In genomic region chr2:234951386-234952269, GRCh38 we compare ENCODE assay signal across 7 cellular contexts. TPM values are rescaled to one million over a fixed set of nuclear protein-coding genes. Genes with fewer than 3 reads are reported as not detected.
DNase-seq lines count a peak whose midpoint lies in the region; ATAC-seq, FAIRE-seq and TF ChIP-seq lines count a peak whose summit lies in the region.

Gene SH3BP4, plus strand, starts transcription at chr2:234952017. Its CDS starts 82,986 bp downstream, at chr2:235035003.

- H3K9me3 Mint-ChIP-seq in activated naive CD8-positive, alpha-beta T cell treated with anti-CD3 and anti-CD28 coated beads, Interleukin-2, amount 10 ng/mL, durations not matched to agents 7 days and 5 days = no peaks in the 10 kb centered on the region
- peaks cover 16% of the 10 kb centered on the region for H3K9me3 Mint-ChIP-seq in glutamatergic neuron (ENCODE audit: unreplicated experiment)

- FAIRE-seq in H54 (lab: Jason Lieb, UNC) = no peak

- no peak within 1 kb of the TSS for H2AFZ ChIP-seq in neuron (ENCODE audit: low read depth, low read length)

- peak within 1 kb of the TSS; percentile 66 for H3K4me3 Mint-ChIP-seq in activated naive CD8-positive, alpha-beta T cell treated with anti-CD3 and anti-CD28 coated beads, Interleukin-2, amount 10 ng/mL, durations not matched to agents 7 days and 5 days
- peak within 1 kb of the TSS; percentile 95 for H3K4me3 Mint-ChIP-seq in glutamatergic neuron (ENCODE audit: unreplicated experiment)

- peak; percentile 55 for ATAC-seq in activated naive CD8-positive, alpha-beta T cell treated with anti-CD3 and anti-CD28 coated beads, Interleukin-2, amount 10 ng/mL, durations not matched to agents 7 days and 5 days (ENCODE audit: low read depth)
- peak; percentile 73 to 94 for ATAC-seq in upper lobe of left lung (ENCODE audit: low FRiP score in 2 of 2)

- POLR2A ChIA-PET in activated naive CD8-positive, alpha-beta T cell treated with anti-CD3 and anti-CD28 coated beads, Interleukin-2, amount 10 ng/mL, durations not matched to agents 7 days and 5 days (lab: Charles Lee) = no interaction called here

- H3K36me3 Mint-ChIP-seq in activated naive CD8-positive, alpha-beta T cell treated with anti-CD3 and anti-CD28 coated beads, Interleukin-2, amount 10 ng/mL, durations not matched to agents 7 days and 5 days = no peaks in the 10 kb centered on the region
- H3K36me3 Mint-ChIP-seq in glutamatergic neuron (ENCODE audit: unreplicated experiment) = no peaks in the 10 kb centered on the region

- peaks cover 61% of the 10 kb centered on the region for H3K27me3 Mint-ChIP-seq in activated naive CD8-positive, alpha-beta T cell treated with anti-CD3 and anti-CD28 coated beads, Interleukin-2, amount 10 ng/mL, durations not matched to agents 7 days and 5 days
- H3K27me3 Mint-ChIP-seq in glutamatergic neuron (ENCODE audit: unreplicated experiment) = peaks cover 17% of the 10 kb centered on the region

- H3K4me1 Mint-ChIP-seq in activated naive CD8-positive, alpha-beta T cell treated with anti-CD3 and anti-CD28 coated beads, Interleukin-2, amount 10 ng/mL, durations not matched to agents 7 days and 5 days = peaks cover 4% of the 10 kb centered on the region
- H3K4me1 Mint-ChIP-seq in glutamatergic neuron (ENCODE audit: low read depth, unreplicated experiment) = peaks cover 45% of the 10 kb centered on the region

- TF ChIP-seq EP300 in upper lobe of left lung (IDR thresholded peaks at IDR 0.05) = no peak

- peaks cover 12% of the 10 kb centered on the region for H3K36me3 ChIP-seq in neuron (ENCODE audit: insufficient read depth, low read length)
- no peaks in the 10 kb centered on the region for H3K36me3 ChIP-seq in upper lobe of left lung

- H3K27me3 ChIP-seq in neuron (ENCODE audit: insufficient read depth, low read length) (no peaks in the 10 kb centered on the region), upper lobe of left lung (peaks cover 0 to 3% (median 0%) of the 10 kb centered on the region in 4 donors)

- WGBS in upper lobe of left lung, 2 donors = 0 to 2% methylated on average over 5 to 69 of the region's 113 CpGs

- H3K4me3 ChIP-seq in neuron (ENCODE audit: low read length) (peak within 1 kb of the TSS; percentile 97), upper lobe of left lung (peak within 1 kb of the TSS; percentile 47 to 90 (median 69))

- H3K27ac Mint-ChIP-seq in activated naive CD8-positive, alpha-beta T cell treated with anti-CD3 and anti-CD28 coated beads, Interleukin-2, amount 10 ng/mL, durations not matched to agents 7 days and 5 days = no peak within 1 kb of the TSS
- peak within 1 kb of the TSS; percentile 92 for H3K27ac Mint-ChIP-seq in glutamatergic neuron (ENCODE audit: unreplicated experiment)

- H3K9me3 ChIP-seq in neuron (ENCODE audit: low read length) = peaks cover 11% of the 10 kb centered on the region
- no peaks in the 10 kb centered on the region for H3K9me3 ChIP-seq in upper lobe of left lung

- TF ChIP-seq POLR2A in H54 (IDR thresholded peaks at IDR 0.05; ENCODE audit: low read depth, low read length) (peak; percentile 51), upper lobe of left lung (IDR thresholded peaks at IDR 0.05) (no peak)

- H3K27ac ChIP-seq in upper lobe of left lung = peak within 1 kb of the TSS; percentile 83 to 91 (median 87)

- DNase-seq in H54 (ENCODE audit: insufficient read length, low spot score) (peak; percentile 75), NCI-H526 treated with DMSO at 0.1 percent for 48 hours (lab: John Stamatoyannopoulos, UW) (peak; percentile 30), glutamatergic neuron (peak; percentile 88), upper lobe of left lung (peak; percentile 84 to 97), UCSD-AML1 (lab: John Stamatoyannopoulos, UW; ENCODE audit: unreplicated experiment) (no peak)
- DNase-seq in activated naive CD8-positive, alpha-beta T cell treated with anti-CD3 and anti-CD28 coated beads, Interleukin-2, amount 10 ng/mL, durations not matched to agents 7 days and 5 days = peak; percentile 49

- H3K4me1 ChIP-seq in neuron (ENCODE audit: insufficient read depth, low read length) (peaks cover 33% of the 10 kb centered on the region), upper lobe of left lung (peaks cover 10 to 48% (median 17%) of the 10 kb centered on the region in 4 donors)

- no peak for TF ChIP-seq CTCF in glutamatergic neuron (IDR thresholded peaks at IDR 0.05; ENCODE audit: partially characterized antibody, unreplicated experiment)
- peak in 1 of 6 experiments; percentile 18 for TF ChIP-seq CTCF in upper lobe of left lung (IDR thresholded peaks at IDR 0.05)

RNA-seq across cellular contexts. Expression of gene SH3BP4, which starts in this region (rescaled TPM):
- total RNA-seq in activated naive CD8-positive, alpha-beta T cell treated with anti-CD3 and anti-CD28 coated beads, Interleukin-2, amount 10 ng/mL, durations not matched to agents 7 days and 5 days = under 1 TPM in 1 of 2 experiments, not detected in 1; 0.17 TPM
- 59.3 TPM for total RNA-seq in glutamatergic neuron (ENCODE audit: unreplicated experiment)
- 10 to 100 TPM; 27.3 to 57.3 (median 33.4) TPM for total RNA-seq in upper lobe of left lung

Comparison
In these comparisons a context has a peak if more than half of its experiments do, and no peak if none do; other contexts are left out.
1. RNA of gene SH3BP4 (total RNA-seq): 59.3 TPM in glutamatergic neuron (single experiment) and 27.3 to 57.3 TPM in upper lobe of left lung; 0.17 TPM in activated naive CD8-positive, alpha-beta T cell treated with anti-CD3 and anti-CD28 coated beads, Interleukin-2, amount 10 ng/mL, durations not matched to agents 7 days and 5 days; every median in the first group is over 10 times any median in the second.
2. Peak in DNase-seq and ATAC-seq in activated naive CD8-positive, alpha-beta T cell treated with anti-CD3 and anti-CD28 coated beads, Interleukin-2, amount 10 ng/mL, durations not matched to agents 7 days and 5 days; RNA of the gene not detected or under 1 TPM.